Comparison of ENCODE assay signal across 34 cellular contexts in genomic region chr3:22777834-22778233, GRCh38.
"Had no signal": no experiment of that assay in that cellular context is flagged by ENCODE, and none has a peak within 500 bp of the region (broad histone marks: within the 10 kb centered on the region; RNA-seq: fewer than 3 reads in every experiment).

No MANE protein-coding gene starts in this region.

- H3K27me3 ChIP-seq: MG63 had no signal

- H3K4me3 ChIP-seq: MG63 had no signal

- H3K9me3 ChIP-seq: MG63 had no signal

- DNase-seq: Karpas-422, Kasumi-1, MG63, MM.1S, MV-4-11, NCI-H1048, NCI-H1092, NCI-H1092 treated with DMSO at 0.1 percent for 48 hours, NCI-H1105, NCI-H1105 treated with DMSO at 0.1 percent for 48 hours, NCI-H1417, NCI-H1417 treated with DMSO at 0.1 percent for 48 hours, NCI-H1436, NCI-H1436 treated with DMSO at 0.1 percent for 48 hours, NCI-H146, NCI-H1694, NCI-H1694 treated with DMSO at 0.1 percent for 48 hours, NCI-H187, NCI-H187 treated with DMSO at 0.1 percent for 48 hours, NCI-H1930, NCI-H2029, NCI-H2029 treated with DMSO at 0.1 percent for 48 hours, NCI-H2081, NCI-H2081 treated with DMSO at 0.1 percent for 48 hours, NCI-H2107, NCI-H2171, NCI-H2171 treated with DMSO at 0.1 percent for 48 hours, NCI-H2227 treated with DMSO at 0.1 percent for 48 hours, NCI-H226, NCI-H345, NCI-H446, NCI-H446 treated with DMSO at 0.1 percent for 48 hours, NCI-H510A, NCI-H510A treated with DMSO at 0.1 percent for 48 hours had no signal

- H3K36me3 ChIP-seq: MG63 had no signal
